In genomic region chr6:163401039-163401885, GRCh38 we compare ENCODE assay signal across 23 cellular contexts.
"Had no signal": no experiment of that assay in that cellular context is flagged by ENCODE, and none has a peak within 500 bp of the region (broad histone marks: within the 10 kb centered on the region; RNA-seq: fewer than 3 reads in every experiment).

No MANE protein-coding gene starts in this region.

- FAIRE-seq: colon, frontal cortex had no signal

- H3K9me3 Mint-ChIP-seq: endodermal cell, nephron had no signal

- H3K27me3 ChIP-seq: heart left ventricle, neutrophil, stomach, suprapubic skin, thyroid gland, upper lobe of left lung, uterus had no signal

- ATAC-seq: heart left ventricle, psoas muscle, sciatic nerve had no signal

- H3K36me3 ChIP-seq: heart left ventricle, neutrophil, spleen, stomach, suprapubic skin, thyroid gland, upper lobe of left lung, uterus had no signal

- H3K4me3 Mint-ChIP-seq: endodermal cell, nephron had no signal

- H3K9me3 ChIP-seq: heart left ventricle, neutrophil, psoas muscle, spleen, stomach, suprapubic skin, thyroid gland, upper lobe of left lung, uterus had no signal

- H3K4me1 ChIP-seq: uterus had no signal

- H3K27ac Mint-ChIP-seq: endodermal cell had no signal

- DNase-seq: effector CD4-positive, alpha-beta T cell; endodermal cell; heart left ventricle; hippocampal formation; mesendoderm; naive B cell; psoas muscle; retina; spleen; stimulated activated CD4-positive, alpha-beta T cell treated with anti-CD3 and anti-CD28 coated beads, Interleukin-15, amount 100 ng/mL, for 24 hours; stimulated activated CD4-positive, alpha-beta T cell treated with anti-CD3 and anti-CD28 coated beads, Interleukin-2, amount 100 ng/mL, for 24 hours; stimulated activated CD4-positive, alpha-beta T cell treated with anti-CD3 and anti-CD28 coated beads, Interleukin-4, amount 100 ng/mL, for 4 hours; stimulated activated naive CD4-positive, alpha-beta T cell; stomach; thyroid gland; upper lobe of left lung; uterus had no signal

- H3K27ac ChIP-seq: heart left ventricle, neutrophil, psoas muscle, spleen, stomach, suprapubic skin, thyroid gland, upper lobe of left lung, uterus had no signal

- H3K4me3 ChIP-seq: heart left ventricle, psoas muscle, spleen, stomach, suprapubic skin, thyroid gland, upper lobe of left lung, uterus had no signal
